15 cellular contexts compared by ENCODE assay signal in genomic region chr2:237738255-237738654, GRCh38.
DNase-seq lines count a peak whose midpoint lies in the region; ATAC-seq and TF ChIP-seq lines count a peak whose summit lies in the region.
"Had no signal": no experiment of that assay in that cellular context is flagged by ENCODE, and none has a peak within 500 bp of the region (broad histone marks: within the 10 kb centered on the region; RNA-seq: fewer than 3 reads in every experiment).

No MANE protein-coding gene starts in this region.

- H3K4me1 Mint-ChIP-seq in CD4-positive, alpha-beta T cell (ENCODE audit: low read depth), result peaks cover 62% of the 10 kb centered on the region
- H3K4me1 Mint-ChIP-seq in Calu3 (ENCODE audit: low read depth, unreplicated experiment) (peaks cover 40% of the 10 kb centered on the region), endothelial cell (ENCODE audit: unreplicated experiment) (peaks cover 49% of the 10 kb centered on the region)

- intact Hi-C loops in CD4-positive, alpha-beta T cell (cut with DNase I, micrococcal nuclease), result no loop called here
- intact Hi-C loops in Calu3 (cut with micrococcal nuclease; ENCODE audit: unreplicated experiment) (no loop called here), sigmoid colon (cut with DNase I) (loop anchor here (2.0 kb wide), 1 partner anchor 45 kb away; no protein-coding TSS in a partner anchor), sciatic nerve (cut with DNase I) (no loop called here)

- BruUV-seq in Calu3 (replicated peaks; lab: Mats Ljungman, UMichigan), result no TSS peak

- H3K36me3 ChIP-seq in sigmoid colon, result no peaks in the 10 kb centered on the region
- H3K36me3 ChIP-seq in WERI-Rb-1, result no peaks in the 10 kb centered on the region

- POLR2A ChIA-PET in CD4-positive, alpha-beta T cell (lab: Charles Lee), result no interaction called here

- H3K27ac ChIP-seq in CD4-positive, alpha-beta T cell (ENCODE audit: low read depth, low read length), result no peak overlapping the region
- H3K27ac ChIP-seq in sigmoid colon, result peak overlapping the region; percentile 79 to 92 (median 84)
- no peak overlapping the region for H3K27ac ChIP-seq in WERI-Rb-1
- H3K27ac ChIP-seq: RWPE1 had no signal

- H3K4me3 ChIP-seq in sigmoid colon, result peak overlapping the region in 1 of 4 donors; percentile 8
- no peak overlapping the region for H3K4me3 ChIP-seq in WERI-Rb-1 (ENCODE audit: low read depth, low read length)

- H3K9me3 ChIP-seq in CD4-positive, alpha-beta T cell (ENCODE audit: control insufficient read depth, low read length), result no peaks in the 10 kb centered on the region
- H3K9me3 ChIP-seq in sigmoid colon (no peaks in the 10 kb centered on the region), WERI-Rb-1 (ENCODE audit: severe bottlenecking) (no peaks in the 10 kb centered on the region)

- ATAC-seq in CD4-positive, alpha-beta T cell (ENCODE audit: poor library complexity), result no peak
- no peak for ATAC-seq in sciatic nerve

- peak overlapping the region; percentile 58 for H3K27ac Mint-ChIP-seq in CD4-positive, alpha-beta T cell
- H3K27ac Mint-ChIP-seq in Calu3 (ENCODE audit: unreplicated experiment) (peak overlapping the region; percentile 82), endothelial cell (ENCODE audit: unreplicated experiment) (peak overlapping the region; percentile 9)
- H3K27ac Mint-ChIP-seq: dendritic cell treated with granulocyte-macrophage colony-stimulating factor and Interleukin-4, amounts not matched to agents 40 ng/mL and 50 ng/mL, for 4 days had no signal

- peaks cover 85% of the 10 kb centered on the region for H3K36me3 Mint-ChIP-seq in CD4-positive, alpha-beta T cell (ENCODE audit: low read depth)
- peaks cover 78% of the 10 kb centered on the region for H3K36me3 Mint-ChIP-seq in Calu3 (ENCODE audit: insufficient read depth, unreplicated experiment)
- H3K36me3 Mint-ChIP-seq in endothelial cell (ENCODE audit: low read depth, unreplicated experiment), result peaks cover 18% of the 10 kb centered on the region

- TF ChIP-seq CTCF in CD4-positive, alpha-beta T cell (IDR thresholded peaks at IDR 0.05), result no peak
- TF ChIP-seq CTCF in Calu3 (IDR thresholded peaks at IDR 0.05; ENCODE audit: unreplicated experiment) (no peak), endothelial cell (IDR thresholded peaks at IDR 0.05; ENCODE audit: unreplicated experiment) (no peak), sigmoid colon (IDR thresholded peaks at IDR 0.05) (no peak), WERI-Rb-1 (IDR thresholded peaks at IDR 0.05; ENCODE audit: low read depth, low read length) (no peak)

- TF ChIP-seq POLR2A in sigmoid colon (IDR thresholded peaks at IDR 0.05), result no peak

- H3K27me3 Mint-ChIP-seq in CD4-positive, alpha-beta T cell, result no peaks in the 10 kb centered on the region
- no peaks in the 10 kb centered on the region for H3K27me3 Mint-ChIP-seq in Calu3 (ENCODE audit: unreplicated experiment)
- peaks cover 6% of the 10 kb centered on the region for H3K27me3 Mint-ChIP-seq in endothelial cell (ENCODE audit: unreplicated experiment)
- H3K27me3 Mint-ChIP-seq: dendritic cell treated with granulocyte-macrophage colony-stimulating factor and Interleukin-4, amounts not matched to agents 40 ng/mL and 50 ng/mL, for 4 days had no signal

- CTCF ChIA-PET in CD4-positive, alpha-beta T cell (lab: Charles Lee), result no interaction called here
- CTCF ChIA-PET in Calu3 (lab: Charles Lee), result no interaction called here

- H3K9me3 Mint-ChIP-seq in CD4-positive, alpha-beta T cell, result no peaks in the 10 kb centered on the region
- H3K9me3 Mint-ChIP-seq in Calu3 (ENCODE audit: low read depth, unreplicated experiment), result no peaks in the 10 kb centered on the region
- no peaks in the 10 kb centered on the region for H3K9me3 Mint-ChIP-seq in endothelial cell (ENCODE audit: unreplicated experiment)
- H3K9me3 Mint-ChIP-seq: dendritic cell treated with granulocyte-macrophage colony-stimulating factor and Interleukin-4, amounts not matched to agents 40 ng/mL and 50 ng/mL, for 4 days; neural crest cell had no signal

- 86 to 90% methylated on average over 10 of the region's 10 CpGs for WGBS in sigmoid colon, 2 donors

- no peak for TF ChIP-seq EP300 in sigmoid colon (IDR thresholded peaks at IDR 0.05)

- H3K4me3 Mint-ChIP-seq in CD4-positive, alpha-beta T cell, result peak overlapping the region; percentile 21
- H3K4me3 Mint-ChIP-seq in Calu3 (ENCODE audit: low read depth, unreplicated experiment) (no peak overlapping the region), endothelial cell (ENCODE audit: unreplicated experiment) (peak overlapping the region; percentile 10)
- H3K4me3 Mint-ChIP-seq: dendritic cell treated with granulocyte-macrophage colony-stimulating factor and Interleukin-4, amounts not matched to agents 40 ng/mL and 50 ng/mL, for 4 days; neural crest cell had no signal

- no peak for DNase-seq in CD4-positive, alpha-beta T cell
- DNase-seq in Calu3 (no peak), endothelial cell (ENCODE audit: low spot score) (no peak), sigmoid colon (peak; percentile 59), NCI-H1417 treated with DMSO at 0.1 percent for 48 hours (lab: John Stamatoyannopoulos, UW) (no peak), WERI-Rb-1 (no peak), sciatic nerve (ENCODE audit: low spot score) (no peak)
- DNase-seq: activated gamma-delta T cell, AML-193, mesendoderm, NCI-H187, NCI-H446 treated with DMSO at 0.1 percent for 48 hours had no signal

- peaks cover 0 to 96% (median 94%) of the 10 kb centered on the region in 4 donors for H3K4me1 ChIP-seq in sigmoid colon

- no peaks in the 10 kb centered on the region for H3K27me3 ChIP-seq in CD4-positive, alpha-beta T cell (ENCODE audit: control insufficient read depth, insufficient read depth, low read length)
- H3K27me3 ChIP-seq in sigmoid colon (no peaks in the 10 kb centered on the region), WERI-Rb-1 (ENCODE audit: insufficient read depth, low read depth, severe bottlenecking) (no peaks in the 10 kb centered on the region)

Comparison
In these comparisons a context has a peak if more than half of its experiments do, and no peak if none do; other contexts are left out.
1. H3K27ac ChIP-seq: peak in sigmoid colon (4 of 4); none in CD4-positive, alpha-beta T cell (single experiment) and WERI-Rb-1 (single experiment).
2. H3K27ac Mint-ChIP-seq: peak in every context shown above with its lines; median percentile 82 in Calu3; 58 in CD4-positive, alpha-beta T cell; 9 in endothelial cell.